ENCODE assay signal across 18 cellular contexts in the genomic region with DNA sequence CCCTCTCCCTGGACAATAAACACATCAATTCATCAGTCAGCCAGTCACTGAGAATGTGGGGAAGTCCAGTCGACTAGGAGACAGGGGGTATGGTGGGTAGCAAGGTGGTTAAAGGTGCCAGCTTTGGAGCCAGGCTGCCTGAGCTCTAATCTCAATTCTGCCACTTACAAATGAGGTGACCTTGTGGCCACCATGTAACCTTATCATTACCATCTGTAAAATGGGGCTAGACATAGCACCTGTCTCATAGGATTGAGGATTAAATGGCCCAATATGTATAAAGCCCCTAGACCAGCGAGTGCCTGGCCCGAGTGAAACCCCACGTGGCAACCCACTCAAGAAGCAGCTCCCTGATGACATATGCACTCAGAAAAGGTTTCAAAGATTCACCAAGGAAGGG.
"Had no signal": no experiment of that assay in that cellular context is flagged by ENCODE, and none has a peak within 500 bp of the region (broad histone marks: within the 10 kb centered on the region; RNA-seq: fewer than 3 reads in every experiment).

No MANE protein-coding gene starts in this region.

- H3K9me3 ChIP-seq: esophagus squamous epithelium, gastroesophageal sphincter, mucosa of descending colon, neutrophil, sigmoid colon had no signal

- H3K4me1 ChIP-seq: esophagus squamous epithelium, gastroesophageal sphincter, sigmoid colon had no signal

- ATAC-seq: gastroesophageal sphincter; mucosa of descending colon; naive thymus-derived CD8-positive, alpha-beta T cell had no signal

- H3K36me3 ChIP-seq: esophagus squamous epithelium, gastroesophageal sphincter, neutrophil, sigmoid colon had no signal

- DNase-seq: effector CD4-positive, alpha-beta T cell; esophagus squamous epithelium; foreskin fibroblast; glutamatergic neuron; kidney glomerular epithelial cell; mesendoderm; mucosa of descending colon; naive thymus-derived CD8-positive, alpha-beta T cell; posterior cingulate gyrus; sigmoid colon; stimulated activated CD4-positive, alpha-beta T cell treated with anti-CD3 and anti-CD28 coated beads, Interleukin-12 subunit alpha, Interleukin-12 subunit beta, amount 100 ng/mL, for 4 hours; stimulated activated CD4-positive, alpha-beta T cell treated with anti-CD3 and anti-CD28 coated beads, Interleukin-2, amount 100 ng/mL, for 48 hours; stimulated activated naive CD4-positive, alpha-beta T cell treated with Interleukin-2 at 50 U/mL for 16 hours; trophoblast cell had no signal

- H3K27me3 ChIP-seq: esophagus squamous epithelium, gastroesophageal sphincter, sigmoid colon had no signal

- H3K27ac ChIP-seq: coronary artery, esophagus squamous epithelium, gastroesophageal sphincter, neutrophil, sigmoid colon, skin epidermis had no signal

- H3K4me3 ChIP-seq: coronary artery, esophagus squamous epithelium, gastroesophageal sphincter, mucosa of descending colon, sigmoid colon, skin epidermis had no signal
